In the genomic region with DNA sequence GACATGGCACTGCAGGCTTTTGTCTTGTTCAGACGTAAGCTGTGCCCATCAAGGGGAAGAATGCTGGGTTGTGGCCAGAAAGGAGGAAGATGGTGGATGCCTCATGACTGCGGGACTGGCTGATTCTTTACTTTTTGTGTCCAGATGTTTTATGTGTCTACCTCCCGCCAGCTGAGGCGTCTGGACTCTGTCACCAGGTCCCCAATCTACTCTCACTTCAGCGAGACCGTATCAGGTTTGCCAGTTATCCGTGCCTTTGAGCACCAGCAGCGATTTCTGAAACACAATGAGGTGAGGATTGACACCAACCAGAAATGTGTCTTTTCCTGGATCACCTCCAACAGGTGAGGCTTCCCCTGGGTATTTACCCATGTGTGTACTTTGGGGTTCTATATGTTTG, we compare ENCODE assay signal across 19 cellular contexts.
"Had no signal": no experiment of that assay in that cellular context is flagged by ENCODE, and none has a peak within 500 bp of the region (broad histone marks: within the 10 kb centered on the region; RNA-seq: fewer than 3 reads in every experiment).

No MANE protein-coding gene starts in this region.

- FAIRE-seq: RCC 7860 had no signal

- H3K27ac ChIP-seq: RWPE1, SJSA1, SK-N-MC had no signal

- H3K27me3 ChIP-seq: SJSA1 had no signal

- DNase-seq: KBM-7, MV-4-11, NCI-H1048, NCI-H1105, NCI-H1417 treated with DMSO at 0.1 percent for 48 hours, NCI-H146, NCI-H1694 treated with DMSO at 0.1 percent for 48 hours, NCI-H1930, NCI-H2081, NCI-H2107, NCI-H2227 treated with DMSO at 0.1 percent for 48 hours, NCI-H524, NCI-H69, NCI-H774, SIG-M5 had no signal

- H3K36me3 ChIP-seq: SJSA1 had no signal

- H3K4me3 ChIP-seq: SJSA1, SK-N-MC had no signal
